ENCODE assay signal across 19 cellular contexts in genomic region chr3:15976524-15976923, GRCh38.
"Had no signal": no experiment of that assay in that cellular context is flagged by ENCODE, and none has a peak within 500 bp of the region (broad histone marks: within the 10 kb centered on the region; RNA-seq: fewer than 3 reads in every experiment).

No MANE protein-coding gene starts in this region.

- H3K4me1 Mint-ChIP-seq: activated B cell treated with CpG ODN at 0.5 μM for 24 hours; activated CD8-positive, alpha-beta memory T cell treated with anti-CD3 and anti-CD28 coated beads, Interleukin-2, amount 10 ng/mL, durations not matched to agents 7 days and 5 days; activated naive CD8-positive, alpha-beta T cell treated with anti-CD3 and anti-CD28 coated beads for 36 hours; neural crest cell; stimulated activated naive B cell treated with anti-CD40 and anti-IgM and Interleukin-4, amounts not matched to agents 10 μg/mL and 1 μg/mL and 100 μg/mL, for 72 hours; T-cell had no signal

- H3K27ac Mint-ChIP-seq: activated B cell treated with CpG ODN at 0.5 μM for 24 hours; activated CD4-positive, alpha-beta memory T cell treated with anti-CD3 and anti-CD28 coated beads for 36 hours; activated CD8-positive, alpha-beta memory T cell treated with anti-CD3 and anti-CD28 coated beads, Interleukin-2, amount 10 ng/mL, durations not matched to agents 7 days and 5 days; activated naive CD8-positive, alpha-beta T cell treated with anti-CD3 and anti-CD28 coated beads for 36 hours; effector memory CD8-positive, alpha-beta T cell; stimulated activated naive B cell treated with anti-CD40 and anti-IgM and Interleukin-4, amounts not matched to agents 10 μg/mL and 1 μg/mL and 100 μg/mL, for 72 hours; T-cell had no signal

- ATAC-seq: activated CD8-positive, alpha-beta memory T cell treated with anti-CD3 and anti-CD28 coated beads, Interleukin-2, amount 10 ng/mL, durations not matched to agents 7 days and 5 days; effector memory CD8-positive, alpha-beta T cell; sciatic nerve; stimulated activated naive B cell treated with anti-CD40 and anti-IgM and Interleukin-4, amounts not matched to agents 10 μg/mL and 1 μg/mL and 100 μg/mL, for 72 hours; T-cell had no signal

- H3K27me3 ChIP-seq: ovary, spleen had no signal

- H3K36me3 ChIP-seq: ovary, spleen had no signal

- H3K9me3 ChIP-seq: ovary had no signal

- H3K36me3 Mint-ChIP-seq: activated CD4-positive, alpha-beta memory T cell treated with anti-CD3 and anti-CD28 coated beads for 36 hours; activated CD8-positive, alpha-beta memory T cell treated with anti-CD3 and anti-CD28 coated beads, Interleukin-2, amount 10 ng/mL, durations not matched to agents 7 days and 5 days; activated naive CD8-positive, alpha-beta T cell treated with anti-CD3 and anti-CD28 coated beads for 36 hours; stimulated activated naive B cell treated with anti-CD40 and anti-IgM and Interleukin-4, amounts not matched to agents 10 μg/mL and 1 μg/mL and 100 μg/mL, for 72 hours; T-cell had no signal

- DNase-seq: activated B cell treated with CpG ODN at 0.5 μM for 24 hours; activated CD4-positive, alpha-beta memory T cell treated with anti-CD3 and anti-CD28 coated beads for 36 hours; activated CD4-positive, alpha-beta T cell treated with anti-CD3 and anti-CD28 coated beads for 4 hours; activated CD8-positive, alpha-beta memory T cell treated with anti-CD3 and anti-CD28 coated beads, Interleukin-2, amount 10 ng/mL, durations not matched to agents 7 days and 5 days; activated naive CD4-positive, alpha-beta T cell; activated naive CD8-positive, alpha-beta T cell treated with anti-CD3 and anti-CD28 coated beads for 36 hours; amygdala; caudate nucleus; effector memory CD8-positive, alpha-beta T cell; foreskin melanocyte; glutamatergic neuron; hippocampal formation; islet precursor cell; ovary; spleen; stimulated activated naive B cell treated with anti-CD40 and anti-IgM and Interleukin-4, amounts not matched to agents 10 μg/mL and 1 μg/mL and 100 μg/mL, for 72 hours; T-cell had no signal

- H3K4me1 ChIP-seq: spleen had no signal

- H3K27ac ChIP-seq: ovary, spleen had no signal

- H3K4me3 Mint-ChIP-seq: activated B cell treated with CpG ODN at 0.5 μM for 24 hours; activated CD4-positive, alpha-beta memory T cell treated with anti-CD3 and anti-CD28 coated beads for 36 hours; activated CD8-positive, alpha-beta memory T cell treated with anti-CD3 and anti-CD28 coated beads, Interleukin-2, amount 10 ng/mL, durations not matched to agents 7 days and 5 days; activated naive CD8-positive, alpha-beta T cell treated with anti-CD3 and anti-CD28 coated beads for 36 hours; effector memory CD8-positive, alpha-beta T cell; neural crest cell; stimulated activated naive B cell treated with anti-CD40 and anti-IgM and Interleukin-4, amounts not matched to agents 10 μg/mL and 1 μg/mL and 100 μg/mL, for 72 hours; T-cell had no signal

- H3K4me3 ChIP-seq: ovary, spleen had no signal

- H3K27me3 Mint-ChIP-seq: activated B cell treated with CpG ODN at 0.5 μM for 24 hours; activated CD4-positive, alpha-beta memory T cell treated with anti-CD3 and anti-CD28 coated beads for 36 hours; activated naive CD8-positive, alpha-beta T cell treated with anti-CD3 and anti-CD28 coated beads for 36 hours had no signal

- H3K9me3 Mint-ChIP-seq: activated B cell treated with CpG ODN at 0.5 μM for 24 hours; activated CD4-positive, alpha-beta memory T cell treated with anti-CD3 and anti-CD28 coated beads for 36 hours; activated naive CD8-positive, alpha-beta T cell treated with anti-CD3 and anti-CD28 coated beads for 36 hours; effector memory CD8-positive, alpha-beta T cell; stimulated activated naive B cell treated with anti-CD40 and anti-IgM and Interleukin-4, amounts not matched to agents 10 μg/mL and 1 μg/mL and 100 μg/mL, for 72 hours had no signal
